ENCODE assay signal across 8 cellular contexts in the genomic region with DNA sequence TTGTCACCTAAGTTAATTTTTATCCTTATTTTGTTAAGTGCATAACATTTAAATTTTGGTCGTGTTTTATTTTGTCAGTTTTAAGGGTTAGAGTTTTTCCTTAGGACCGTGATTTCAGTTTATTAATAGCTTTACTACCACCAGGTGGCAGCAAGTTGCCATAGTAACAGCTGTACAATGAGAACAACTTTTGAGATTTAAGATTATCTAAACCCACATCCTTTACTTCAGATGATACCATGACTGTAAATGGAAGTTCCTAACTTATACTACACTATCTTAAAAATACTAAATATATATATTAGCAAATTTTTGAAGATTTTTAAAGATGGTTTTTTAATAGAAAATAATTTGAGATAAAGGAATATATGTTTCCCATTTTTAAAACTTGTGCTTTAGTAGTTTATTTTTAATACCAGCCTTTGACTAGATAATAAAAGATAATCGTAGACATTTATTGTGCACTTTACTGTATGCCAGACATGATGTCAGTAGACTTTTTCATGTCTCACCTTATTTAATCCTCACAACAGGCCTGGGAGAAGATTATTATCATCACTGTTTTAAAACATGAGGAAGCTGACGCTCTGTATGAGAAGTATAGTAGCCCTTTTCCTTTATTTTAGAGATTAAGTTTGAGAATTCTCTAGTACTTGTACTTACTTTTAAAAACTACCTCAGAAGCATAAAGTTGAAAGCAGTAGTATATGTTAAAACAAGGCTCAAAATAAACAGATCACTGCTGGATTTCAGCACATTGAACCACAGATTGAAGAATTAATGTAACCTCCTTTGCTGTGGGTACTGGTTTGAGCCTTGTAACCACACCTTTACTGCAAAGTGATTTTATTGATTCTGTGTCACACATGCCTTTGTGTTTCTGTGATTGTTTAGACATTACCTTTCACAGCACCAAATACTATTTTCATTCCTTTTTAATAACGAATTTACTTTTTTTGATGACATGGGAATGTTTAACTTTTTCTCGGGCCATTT. TPM values are rescaled to one million over a fixed set of nuclear protein-coding genes. Genes with fewer than 3 reads are reported as not detected.
DNase-seq lines count a peak whose midpoint lies in the region; ATAC-seq and TF ChIP-seq lines count a peak whose summit lies in the region.

No MANE protein-coding gene starts in this region.

- CTCF ChIA-PET in activated CD4-positive, alpha-beta memory T cell treated with anti-CD3 and anti-CD28 coated beads, Interleukin-2, amount 10 ng/mL, durations not matched to agents 7 days and 5 days (lab: Charles Lee), result interaction anchor here (0.6 to 1.4 kb wide), 9 partner anchors 9 to 548 kb away, joined by 3 to 11 read pairs (median 4); a partner anchor contains a TSS

- no peaks in the 10 kb centered on the region for H3K27me3 ChIP-seq in H9 (ENCODE audit: insufficient read depth, low read length)
- H3K27me3 ChIP-seq in osteoblast (ENCODE audit: insufficient read depth, low read length), result no peaks in the 10 kb centered on the region

- no peak overlapping the region for H3K9ac ChIP-seq in H9 (ENCODE audit: extremely low read depth, insufficient read length, low read length)

- DNase-seq in NCI-H2196 (lab: John Stamatoyannopoulos, UW; ENCODE audit: unreplicated experiment), result peak; percentile 5
- DNase-seq in NCI-H2196 treated with DMSO at 0.1 percent for 48 hours (lab: John Stamatoyannopoulos, UW; ENCODE audit: unreplicated experiment), result no peak
- no peak for DNase-seq in H9
- peak; percentile 11 for DNase-seq in NCI-H146 treated with DMSO at 0.1 percent for 48 hours (lab: John Stamatoyannopoulos, UW; ENCODE audit: unreplicated experiment)
- peak; percentile 53 for DNase-seq in activated CD4-positive, alpha-beta memory T cell treated with anti-CD3 and anti-CD28 coated beads, Interleukin-2, amount 10 ng/mL, durations not matched to agents 7 days and 5 days
- DNase-seq in fibroblast of gingiva (ENCODE audit: low read depth), result peak; percentile 50
- DNase-seq in osteoblast (ENCODE audit: insufficient read length, low spot score, missing footprints), result no peak

- H3K9me3 ChIP-seq in H9 (ENCODE audit: control insufficient read depth, low read depth, low read length), result no peaks in the 10 kb centered on the region
- H3K9me3 ChIP-seq in osteoblast (ENCODE audit: low read depth, low read length), result no peaks in the 10 kb centered on the region

- H2AK5ac ChIP-seq in H9 (ENCODE audit: insufficient read length, low read length), result no peak overlapping the region

- no peak overlapping the region for H3T11ph ChIP-seq in H9 (ENCODE audit: low read length)

- WGBS in H9 (ENCODE audit: extremely low coverage, insufficient read length, low lambda C conversion rate), result no CpG with 5 or more reads among the region's 6 CpGs

- no peak overlapping the region for H3K27ac ChIP-seq in H9 (ENCODE audit: insufficient read length, low read depth, low read length)
- peak overlapping the region; percentile 27 for H3K27ac ChIP-seq in osteoblast (ENCODE audit: low read depth, low read length)

- no peaks in the 10 kb centered on the region for H3K23me2 ChIP-seq in H9 (ENCODE audit: insufficient read length, low read depth, low read length, poor library complexity, severe bottlenecking)

- H3K36me3 ChIP-seq in osteoblast (ENCODE audit: insufficient read depth, low read length), result peaks cover 58% of the 10 kb centered on the region

- H3K56ac ChIP-seq in H9 (ENCODE audit: insufficient read length, low read depth, low read length), result no peak overlapping the region

- H3K79me2 ChIP-seq in H9 (ENCODE audit: insufficient read depth, low read length) (no peaks in the 10 kb centered on the region), osteoblast (ENCODE audit: insufficient read depth, low read length) (peaks cover 26% of the 10 kb centered on the region)

- H3K36me3 Mint-ChIP-seq in H9 (ENCODE audit: insufficient read depth in 1 of 3, low read depth in 3 of 3), result peaks cover 16 to 59% (median 49%) of the 10 kb centered on the region in 3 experiments; a peak in 6 of 7 replicates
- H3K36me3 Mint-ChIP-seq in activated CD4-positive, alpha-beta memory T cell treated with anti-CD3 and anti-CD28 coated beads, Interleukin-2, amount 10 ng/mL, durations not matched to agents 7 days and 5 days (ENCODE audit: low read depth), result peaks cover 56% of the 10 kb centered on the region

- no peak overlapping the region for H3K4me3 Mint-ChIP-seq in H9
- no peak overlapping the region for H3K4me3 Mint-ChIP-seq in activated CD4-positive, alpha-beta memory T cell treated with anti-CD3 and anti-CD28 coated beads, Interleukin-2, amount 10 ng/mL, durations not matched to agents 7 days and 5 days

- H3K4me2 ChIP-seq in H9 (ENCODE audit: insufficient read depth, insufficient read length, low read length) (no peak overlapping the region), osteoblast (ENCODE audit: insufficient read depth, low read length) (no peak overlapping the region)

- H2BK15ac ChIP-seq in H9 (ENCODE audit: low read depth, low read length), result no peak overlapping the region

- no peak for ATAC-seq in HG02884 (IDR thresholded peaks at IDR 0.05; ENCODE audit: unreplicated experiment)

- H2BK12ac ChIP-seq in H9 (ENCODE audit: insufficient read length, low read depth, low read length), result no peak overlapping the region

- H4K8ac ChIP-seq in H9 (replicated peaks; ENCODE audit: insufficient read length, low read depth, low read length), result no peak overlapping the region

- no peak overlapping the region for H4K91ac ChIP-seq in H9 (ENCODE audit: insufficient read length, low read depth, low read length)

- H3K14ac ChIP-seq in H9 (ENCODE audit: insufficient read depth, low read length), result no peak overlapping the region

- H2BK120ac ChIP-seq in H9 (ENCODE audit: low read depth, low read length, poor library complexity, severe bottlenecking), result no peak overlapping the region

- peak; percentile 73 for TF ChIP-seq CTCF in H9 (conservative IDR thresholded peaks at IDR 0.05)
- TF ChIP-seq CTCF in osteoblast (IDR thresholded peaks at IDR 0.05; ENCODE audit: extremely low read depth, low read depth, low read length), result peak; percentile 55

- no peak overlapping the region for H3K18ac ChIP-seq in H9 (ENCODE audit: insufficient read length, low read depth, low read length)

- no peak overlapping the region for H3K4me3 ChIP-seq in osteoblast (ENCODE audit: insufficient read depth, low read length)

- H3K4me1 ChIP-seq in H9 (ENCODE audit: insufficient read depth, low read length) (no peaks in the 10 kb centered on the region), osteoblast (ENCODE audit: insufficient read depth, low read length) (no peaks in the 10 kb centered on the region)

- H4K20me1 ChIP-seq in H9 (ENCODE audit: control insufficient read depth, insufficient read depth, insufficient read length), result no peaks in the 10 kb centered on the region
- peaks cover 4% of the 10 kb centered on the region for H4K20me1 ChIP-seq in osteoblast (ENCODE audit: insufficient read depth, low read length)

- H3K4me1 Mint-ChIP-seq in H9, result no peaks in the 10 kb centered on the region
- peaks cover 33% of the 10 kb centered on the region for H3K4me1 Mint-ChIP-seq in activated CD4-positive, alpha-beta memory T cell treated with anti-CD3 and anti-CD28 coated beads, Interleukin-2, amount 10 ng/mL, durations not matched to agents 7 days and 5 days

- no peak overlapping the region for H3K23ac ChIP-seq in H9 (ENCODE audit: insufficient read length, low read depth, low read length)

- H3K27ac Mint-ChIP-seq in H9, result no peak overlapping the region
- H3K27ac Mint-ChIP-seq in activated CD4-positive, alpha-beta memory T cell treated with anti-CD3 and anti-CD28 coated beads, Interleukin-2, amount 10 ng/mL, durations not matched to agents 7 days and 5 days, result no peak overlapping the region

- no peak overlapping the region for H2BK20ac ChIP-seq in H9 (ENCODE audit: low read depth, low read length, poor library complexity, severe bottlenecking)

- POLR2A ChIA-PET in activated CD4-positive, alpha-beta memory T cell treated with anti-CD3 and anti-CD28 coated beads, Interleukin-2, amount 10 ng/mL, durations not matched to agents 7 days and 5 days (lab: Charles Lee), result interaction anchor here (0.7 to 1.7 kb wide), 5 partner anchors 9 to 391 kb away, joined by 3 to 8 read pairs (median 3); a partner anchor contains a TSS

- H4K5ac ChIP-seq in H9 (ENCODE audit: insufficient read length, low read depth, low read length), result no peak overlapping the region

- H3K4ac ChIP-seq in H9 (ENCODE audit: low read depth, low read length), result no peak overlapping the region

- H2BK5ac ChIP-seq in H9 (ENCODE audit: insufficient read length, low read length), result no peak overlapping the region

- no peaks in the 10 kb centered on the region for H3K27me3 Mint-ChIP-seq in H9 (ENCODE audit: low read depth)
- no peaks in the 10 kb centered on the region for H3K27me3 Mint-ChIP-seq in activated CD4-positive, alpha-beta memory T cell treated with anti-CD3 and anti-CD28 coated beads, Interleukin-2, amount 10 ng/mL, durations not matched to agents 7 days and 5 days

- H3K9me3 Mint-ChIP-seq in H9, result no peaks in the 10 kb centered on the region
- no peaks in the 10 kb centered on the region for H3K9me3 Mint-ChIP-seq in activated CD4-positive, alpha-beta memory T cell treated with anti-CD3 and anti-CD28 coated beads, Interleukin-2, amount 10 ng/mL, durations not matched to agents 7 days and 5 days

- H2AFZ ChIP-seq in H9 (ENCODE audit: low read length), result no peak overlapping the region
- no peak overlapping the region for H2AFZ ChIP-seq in osteoblast (ENCODE audit: low read length)

- H3K79me1 ChIP-seq in H9 (ENCODE audit: insufficient read depth, low read depth, low read length, poor library complexity, severe bottlenecking), result no peaks in the 10 kb centered on the region

RNA-seq across cellular contexts. Expression of a gene that starts 27.5 kb away (rescaled TPM):
- total RNA-seq in H9 (2021) (52.2 and 59.6 TPM in 2 replicates), osteoblast (81.6 and 86.5 TPM in 2 replicates)
- total RNA-seq in activated CD4-positive, alpha-beta memory T cell treated with anti-CD3 and anti-CD28 coated beads, Interleukin-2, amount 10 ng/mL, durations not matched to agents 7 days and 5 days, result 10 to 100 TPM; 52.3 to 53.4 TPM

Comparison
In these comparisons a context has a peak if more than half of its experiments do, and no peak if none do; other contexts are left out.
1. DNase-seq: peak in NCI-H2196 (single experiment), NCI-H146 treated with DMSO at 0.1 percent for 48 hours (single experiment), activated CD4-positive, alpha-beta memory T cell treated with anti-CD3 and anti-CD28 coated beads, Interleukin-2, amount 10 ng/mL, durations not matched to agents 7 days and 5 days (single experiment) and fibroblast of gingiva (single experiment); none in NCI-H2196 treated with DMSO at 0.1 percent for 48 hours (single experiment), H9 (single experiment) and osteoblast (single experiment).